ENCODE assay signal across 8 cellular contexts in the genomic region with DNA sequence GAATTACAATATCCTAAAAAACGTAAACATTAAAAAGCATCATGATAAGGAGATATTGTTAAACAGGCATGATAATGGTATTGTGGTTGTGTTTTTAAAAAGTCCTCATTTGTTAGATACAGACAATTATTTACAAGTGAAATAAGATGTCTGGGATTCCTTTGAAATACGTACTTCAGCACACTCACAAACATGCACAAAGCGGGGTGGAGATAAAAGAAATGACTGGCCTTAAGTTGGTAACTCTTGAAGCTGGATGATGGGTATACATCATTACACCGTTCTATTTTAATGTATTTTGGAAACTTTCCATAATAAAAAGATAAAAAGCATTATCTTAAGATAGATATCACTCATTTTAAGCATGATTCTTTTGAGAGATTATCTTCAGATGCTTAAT.
DNase-seq lines count a peak whose midpoint lies in the region; ATAC-seq and TF ChIP-seq lines count a peak whose summit lies in the region.

No MANE protein-coding gene starts in this region.

- H3K79me2 ChIP-seq in OCI-LY1 (ENCODE audit: insufficient read depth, low read length) (no peaks in the 10 kb centered on the region), parathyroid adenoma (no peaks in the 10 kb centered on the region)

- H4K20me1 ChIP-seq in OCI-LY1 (ENCODE audit: insufficient read depth, low read length), result no peaks in the 10 kb centered on the region

- ATAC-seq in GM21786 (IDR thresholded peaks at IDR 0.05; ENCODE audit: unreplicated experiment), result no peak

- H3K9me3 ChIP-seq in OCI-LY1 (ENCODE audit: low read length) (no peaks in the 10 kb centered on the region), endocrine pancreas (ENCODE audit: control insufficient read depth, low read length) (no peaks in the 10 kb centered on the region), parathyroid adenoma (ENCODE audit: control insufficient read depth, low read length) (no peaks in the 10 kb centered on the region)

- H3K36me3 ChIP-seq in OCI-LY1 (ENCODE audit: insufficient read depth, low read length) (peaks cover 21% of the 10 kb centered on the region), endocrine pancreas (ENCODE audit: control insufficient read depth, insufficient read depth, low read length) (peaks cover under 1% of the 10 kb centered on the region), parathyroid adenoma (ENCODE audit: control insufficient read depth, insufficient read depth, low read length) (no peaks in the 10 kb centered on the region)

- H2AFZ ChIP-seq in OCI-LY1 (ENCODE audit: low read length) (no peak overlapping the region), parathyroid adenoma (no peak overlapping the region)

- H3K9ac ChIP-seq in OCI-LY1 (ENCODE audit: low read length), result peak overlapping the region; percentile 84; the same call in 1 of the 2 replicates
- no peak overlapping the region for H3K9ac ChIP-seq in endocrine pancreas (ENCODE audit: control insufficient read depth, insufficient read depth, low read length)
- H3K9ac ChIP-seq in parathyroid adenoma, result no peak overlapping the region

- H3K27me3 ChIP-seq in OCI-LY1 (ENCODE audit: insufficient read depth, low read length) (no peaks in the 10 kb centered on the region), endocrine pancreas (ENCODE audit: control insufficient read depth, insufficient read depth, low read length) (no peaks in the 10 kb centered on the region), parathyroid adenoma (ENCODE audit: control insufficient read depth, insufficient read depth, low read length) (no peaks in the 10 kb centered on the region)

- DNase-seq in ELR (ENCODE audit: low read depth), result peak; percentile 48
- DNase-seq in middle frontal gyrus (ENCODE audit: extremely low spot score, low spot score), result no peak
- DNase-seq in pons (ENCODE audit: low spot score), result no peak
- DNase-seq in NK-92 treated with Interleukin-12 subunit alpha and Interleukin-12 subunit beta, amount 100 ng/mL, for 24 hours (lab: John Stamatoyannopoulos, UW), result no peak

- TF ChIP-seq CTCF in OCI-LY1 (IDR thresholded peaks at IDR 0.05; ENCODE audit: low read length), result no peak
- no peak for TF ChIP-seq CTCF in parathyroid adenoma (IDR thresholded peaks at IDR 0.05)

- H3K4me2 ChIP-seq in OCI-LY1 (ENCODE audit: low read length) (peak overlapping the region; percentile 88), parathyroid adenoma (ENCODE audit: low read length) (peak overlapping the region; percentile 76)

- H3K27ac ChIP-seq in OCI-LY1 (ENCODE audit: low read depth, low read length, poor library complexity, severe bottlenecking) (no peak overlapping the region), parathyroid adenoma (no peak overlapping the region)

- H3K4me3 ChIP-seq in OCI-LY1 (ENCODE audit: low read depth, low read length, poor library complexity, severe bottlenecking) (peak overlapping the region; percentile 90), endocrine pancreas (ENCODE audit: control insufficient read depth, insufficient read depth, low read length) (peak overlapping the region; percentile 93), parathyroid adenoma (ENCODE audit: low read depth, low read length) (peak overlapping the region; percentile 81)

- H3K4me1 ChIP-seq in OCI-LY1 (ENCODE audit: insufficient read depth, low read length, severe bottlenecking) (peaks cover 15% of the 10 kb centered on the region), endocrine pancreas (ENCODE audit: control insufficient read depth, insufficient read depth, low read length) (peaks cover 9% of the 10 kb centered on the region), parathyroid adenoma (peaks cover 8% of the 10 kb centered on the region)

- H3F3A ChIP-seq in OCI-LY1 (ENCODE audit: insufficient read depth, low read length), result no peaks in the 10 kb centered on the region

- H3K9me2 ChIP-seq in OCI-LY1 (ENCODE audit: low read depth, low read length), result no peaks in the 10 kb centered on the region
